ENCODE assay signal across 26 cellular contexts in the genomic region with DNA sequence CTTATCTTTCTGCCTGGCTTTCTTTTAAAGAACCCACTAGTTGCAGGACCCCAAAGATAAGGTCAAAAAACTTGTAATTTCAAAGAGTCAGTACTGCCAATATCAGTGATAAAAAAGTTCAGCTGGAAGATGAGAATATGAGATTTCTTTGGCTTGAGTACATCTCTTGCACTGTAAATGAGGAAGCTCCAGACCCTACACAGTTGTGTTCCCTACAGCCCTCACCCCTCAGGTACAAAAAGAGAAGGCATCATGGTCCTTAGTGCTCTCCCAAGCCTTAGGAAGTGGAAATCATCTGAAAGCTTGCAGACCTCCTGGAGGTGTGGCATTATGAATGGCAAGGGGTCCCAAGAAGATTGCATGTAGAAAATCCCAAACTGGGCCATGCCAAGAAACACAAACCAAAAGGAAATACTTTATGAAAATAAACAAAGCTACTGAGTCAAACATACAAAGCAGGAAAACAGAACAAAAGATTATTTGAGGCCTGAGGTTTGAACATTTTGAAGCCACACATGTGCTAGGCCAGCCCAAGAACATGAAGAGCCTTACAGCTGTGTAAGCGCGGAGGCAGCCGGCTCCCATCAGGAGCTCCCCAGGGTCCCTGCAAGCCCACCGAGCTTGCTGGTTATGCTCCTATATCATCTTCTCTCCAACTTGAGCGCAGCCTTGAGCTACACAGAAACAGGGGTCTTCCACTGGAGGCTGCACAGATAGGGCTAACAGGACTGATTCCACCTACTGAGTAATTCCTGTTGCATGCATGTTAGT.
DNase-seq lines count a peak whose midpoint lies in the region; ATAC-seq, FAIRE-seq and TF ChIP-seq lines count a peak whose summit lies in the region.
"Had no signal": no experiment of that assay in that cellular context is flagged by ENCODE, and none has a peak within 500 bp of the region (broad histone marks: within the 10 kb centered on the region; RNA-seq: fewer than 3 reads in every experiment).

No MANE protein-coding gene starts in this region.

- H3K4me1 ChIP-seq in breast epithelium (no peaks in the 10 kb centered on the region), astrocyte (ENCODE audit: insufficient read depth, low read length) (peaks cover 19% of the 10 kb centered on the region), mesendoderm (ENCODE audit: control insufficient read depth, low read depth, low read length) (peaks cover 7% of the 10 kb centered on the region)
- H3K4me1 ChIP-seq: colonic mucosa had no signal

- peak overlapping the region; percentile 87 for H3K27ac Mint-ChIP-seq in MCF 10A (ENCODE audit: low read depth, unreplicated experiment)
- peak overlapping the region; percentile 68 for H3K27ac Mint-ChIP-seq in astrocyte (ENCODE audit: unreplicated experiment)
- H3K27ac Mint-ChIP-seq in WTC11, result no peak overlapping the region; the same call in 1 of the 2 replicates
- H3K27ac Mint-ChIP-seq: activated B cell treated with CpG ODN at 0.5 μM for 24 hours; activated naive CD8-positive, alpha-beta T cell treated with anti-CD3 and anti-CD28 coated beads for 36 hours; IgD-negative memory B cell; natural killer cell had no signal

- H3K23ac ChIP-seq in mesendoderm (ENCODE audit: low read length), result no peak overlapping the region

- H3K9me3 ChIP-seq in breast epithelium (no peaks in the 10 kb centered on the region), astrocyte (ENCODE audit: insufficient read depth, low read depth, low read length) (no peaks in the 10 kb centered on the region)
- H3K9me3 ChIP-seq: body of pancreas, colonic mucosa, MG63 had no signal

- no peak overlapping the region for H4K5ac ChIP-seq in mesendoderm (ENCODE audit: low read length)

- H2AFZ ChIP-seq in astrocyte (ENCODE audit: low read depth, low read length), result no peak overlapping the region

- WGBS in mesendoderm (ENCODE audit: extremely low coverage, insufficient coverage, low lambda C conversion rate), result no CpG with 5 or more reads among the region's 5 CpGs

- DNase-seq in MCF 10A (ENCODE audit: unreplicated experiment) (no peak), breast epithelium (ENCODE audit: low spot score in 2 of 2) (no peak), astrocyte (ENCODE audit: low read depth) (peak; percentile 16), mesendoderm (no peak), ecto neural progenitor cell (ENCODE audit: low spot score) (no peak), WTC11 (ENCODE audit: low spot score) (no peak)
- DNase-seq: activated B cell treated with CpG ODN at 0.5 μM for 24 hours; activated CD4-positive, alpha-beta T cell treated with anti-CD3 and anti-CD28 coated beads, Interleukin-2, amount 50 U/mL, for 4 hours; activated CD8-positive, alpha-beta memory T cell treated with anti-CD3 and anti-CD28 coated beads, Interleukin-2, amount 50 U/mL, for 4 hours; activated naive CD8-positive, alpha-beta T cell treated with anti-CD3 and anti-CD28 coated beads for 36 hours; body of pancreas; colonic mucosa; COR-L47; glutamatergic neuron; GOT3; left colon; midbrain; natural killer cell; NCI-H1436; stimulated activated CD4-positive, alpha-beta T cell treated with anti-CD3 and anti-CD28 coated beads, Interleukin-4, amount 100 ng/mL, for 1 hour; stimulated activated naive CD4-positive, alpha-beta T cell treated with Interleukin-2 at 50 U/mL for 16 hours had no signal

- no peaks in the 10 kb centered on the region for H3K9me3 Mint-ChIP-seq in MCF 10A (ENCODE audit: unreplicated experiment)
- H3K9me3 Mint-ChIP-seq in astrocyte (ENCODE audit: unreplicated experiment), result no peaks in the 10 kb centered on the region
- no peaks in the 10 kb centered on the region for H3K9me3 Mint-ChIP-seq in WTC11
- H3K9me3 Mint-ChIP-seq: activated B cell treated with CpG ODN at 0.5 μM for 24 hours; activated naive CD8-positive, alpha-beta T cell treated with anti-CD3 and anti-CD28 coated beads for 36 hours had no signal

- no peaks in the 10 kb centered on the region for H4K20me1 ChIP-seq in astrocyte (ENCODE audit: insufficient read depth, low read length)

- no peaks in the 10 kb centered on the region for H3K27me3 ChIP-seq in breast epithelium
- H3K27me3 ChIP-seq in astrocyte (ENCODE audit: insufficient read depth, low read length), result no peaks in the 10 kb centered on the region
- H3K27me3 ChIP-seq in mesendoderm (ENCODE audit: insufficient read depth, low read length, poor library complexity), result no peaks in the 10 kb centered on the region
- H3K27me3 ChIP-seq: body of pancreas, colonic mucosa, MG63 had no signal

- H3K4me3 ChIP-seq in breast epithelium (no peak overlapping the region), astrocyte (ENCODE audit: insufficient read depth, low read depth, low read length) (no peak overlapping the region), mesendoderm (ENCODE audit: low read length) (no peak overlapping the region)
- H3K4me3 ChIP-seq: body of pancreas, colonic mucosa, MG63, SK-N-MC had no signal

- H3K36me3 ChIP-seq in breast epithelium (no peaks in the 10 kb centered on the region), astrocyte (ENCODE audit: insufficient read depth, low read length) (no peaks in the 10 kb centered on the region), mesendoderm (ENCODE audit: control insufficient read depth, insufficient read depth, low read length) (no peaks in the 10 kb centered on the region)
- H3K36me3 ChIP-seq: colonic mucosa, MG63 had no signal

- no TSS peak for BruUV-seq in MCF 10A (replicated peaks; lab: Mats Ljungman, UMichigan)

- H3K4me1 Mint-ChIP-seq in MCF 10A (ENCODE audit: insufficient read depth, unreplicated experiment), result peaks cover 30% of the 10 kb centered on the region
- peaks cover 16% of the 10 kb centered on the region for H3K4me1 Mint-ChIP-seq in astrocyte (ENCODE audit: low read depth, unreplicated experiment)
- H3K4me1 Mint-ChIP-seq in WTC11, result peaks cover 27% of the 10 kb centered on the region
- H3K4me1 Mint-ChIP-seq: activated B cell treated with CpG ODN at 0.5 μM for 24 hours; activated naive CD8-positive, alpha-beta T cell treated with anti-CD3 and anti-CD28 coated beads for 36 hours; natural killer cell had no signal

- intact Hi-C loops in MCF 10A (cut with micrococcal nuclease) (no loop called here), breast epithelium (cut with DNase I; ENCODE audit: low total_unique reads) (no loop called here)

- no peaks in the 10 kb centered on the region for H3K27me3 Mint-ChIP-seq in MCF 10A (ENCODE audit: insufficient read depth, unreplicated experiment)
- H3K27me3 Mint-ChIP-seq in astrocyte (ENCODE audit: low read depth, unreplicated experiment), result no peaks in the 10 kb centered on the region
- H3K27me3 Mint-ChIP-seq in WTC11 (ENCODE audit: low read depth), result no peaks in the 10 kb centered on the region
- H3K27me3 Mint-ChIP-seq: activated B cell treated with CpG ODN at 0.5 μM for 24 hours; activated naive CD8-positive, alpha-beta T cell treated with anti-CD3 and anti-CD28 coated beads for 36 hours; IgD-negative memory B cell had no signal

- H3K27ac ChIP-seq in breast epithelium (no peak overlapping the region), astrocyte (ENCODE audit: low read depth, low read length) (peak overlapping the region; percentile 68), mesendoderm (ENCODE audit: low read depth, low read length) (no peak overlapping the region)
- H3K27ac ChIP-seq: body of pancreas, colonic mucosa, SK-N-MC had no signal

- H3K4ac ChIP-seq in mesendoderm (ENCODE audit: low read depth, low read length), result no peak overlapping the region

- H3K79me2 ChIP-seq in astrocyte (ENCODE audit: insufficient read depth, low read length) (no peaks in the 10 kb centered on the region), mesendoderm (ENCODE audit: control insufficient read depth, insufficient read depth, low read length) (no peaks in the 10 kb centered on the region)

- POLR2A ChIA-PET in MCF 10A (lab: Yijun Ruan, JAX), result interaction anchor here (0.5 to 1.5 kb wide), 6 partner anchors 20 to 206 kb away, joined by 3 to 5 read pairs (median 4); no protein-coding TSS in a partner anchor
- POLR2A ChIA-PET in WTC11 (lab: Charles Lee), result no interaction called here

- H3K9ac ChIP-seq in astrocyte (ENCODE audit: low read length), result peak overlapping the region; percentile 13
- no peak overlapping the region for H3K9ac ChIP-seq in mesendoderm (ENCODE audit: low read length)

- H2BK5ac ChIP-seq in mesendoderm (ENCODE audit: low read length), result no peak overlapping the region

- H3K4me3 Mint-ChIP-seq in MCF 10A (ENCODE audit: unreplicated experiment) (peak overlapping the region; percentile 40), astrocyte (ENCODE audit: unreplicated experiment) (no peak overlapping the region), WTC11 (no peak overlapping the region)
- H3K4me3 Mint-ChIP-seq: activated B cell treated with CpG ODN at 0.5 μM for 24 hours; activated naive CD8-positive, alpha-beta T cell treated with anti-CD3 and anti-CD28 coated beads for 36 hours; IgD-negative memory B cell; natural killer cell had no signal

- H3K79me1 ChIP-seq in mesendoderm (ENCODE audit: low read length), result no peaks in the 10 kb centered on the region

- H2BK120ac ChIP-seq in mesendoderm (ENCODE audit: low read depth, low read length), result no peak overlapping the region

- CTCF ChIA-PET in MCF 10A (lab: Yijun Ruan, JAX), result interaction anchor here (0.6 kb wide), 2 partner anchors 364 to 1531 kb away, joined by 3 read pairs; no protein-coding TSS in a partner anchor
- CTCF ChIA-PET in WTC11 (lab: Charles Lee), result no interaction called here

- H3K18ac ChIP-seq in mesendoderm (ENCODE audit: low read length), result peak overlapping the region; percentile 61

- ATAC-seq in GM19397 (IDR thresholded peaks at IDR 0.05; ENCODE audit: unreplicated experiment), result no peak
- ATAC-seq in GM21619 (IDR thresholded peaks at IDR 0.05; ENCODE audit: unreplicated experiment), result no peak
- ATAC-seq in WTC11, result no peak
- ATAC-seq: body of pancreas, left colon, natural killer cell had no signal

- no peak for FAIRE-seq in astrocyte (lab: Jason Lieb, UNC)

- H3K4me2 ChIP-seq in astrocyte (ENCODE audit: low read length) (peak overlapping the region; percentile 58), mesendoderm (ENCODE audit: low read length) (no peak overlapping the region)

- H2BK15ac ChIP-seq in mesendoderm (replicated peaks; ENCODE audit: low read depth), result no peak overlapping the region

- TF ChIP-seq CTCF in MCF 10A (IDR thresholded peaks at IDR 0.05; ENCODE audit: unreplicated experiment), result no peak
- no peak for TF ChIP-seq CTCF in breast epithelium (IDR thresholded peaks at IDR 0.05)
- TF ChIP-seq CTCF in astrocyte (IDR thresholded peaks at IDR 0.05; ENCODE audit: insufficient read depth, low read depth, low read length), result no peak
- no peak for TF ChIP-seq CTCF in WTC11 (IDR thresholded peaks at IDR 0.05)

- no peak overlapping the region for H2AK5ac ChIP-seq in mesendoderm (ENCODE audit: low read length)

- no peak overlapping the region for H4K8ac ChIP-seq in mesendoderm (ENCODE audit: low read depth, low read length)

- H3K36me3 Mint-ChIP-seq in MCF 10A (ENCODE audit: insufficient read depth, unreplicated experiment) (no peaks in the 10 kb centered on the region), astrocyte (ENCODE audit: low read depth, unreplicated experiment) (no peaks in the 10 kb centered on the region), WTC11 (no peaks in the 10 kb centered on the region)
- H3K36me3 Mint-ChIP-seq: activated naive CD8-positive, alpha-beta T cell treated with anti-CD3 and anti-CD28 coated beads for 36 hours; IgD-negative memory B cell had no signal

- TF ChIP-seq POLR2A in breast epithelium (IDR thresholded peaks at IDR 0.05), result no peak

- H3K56ac ChIP-seq in mesendoderm (ENCODE audit: low read length), result no peak overlapping the region
